Comparison of ENCODE assay signal across 18 cellular contexts in the genomic region with DNA sequence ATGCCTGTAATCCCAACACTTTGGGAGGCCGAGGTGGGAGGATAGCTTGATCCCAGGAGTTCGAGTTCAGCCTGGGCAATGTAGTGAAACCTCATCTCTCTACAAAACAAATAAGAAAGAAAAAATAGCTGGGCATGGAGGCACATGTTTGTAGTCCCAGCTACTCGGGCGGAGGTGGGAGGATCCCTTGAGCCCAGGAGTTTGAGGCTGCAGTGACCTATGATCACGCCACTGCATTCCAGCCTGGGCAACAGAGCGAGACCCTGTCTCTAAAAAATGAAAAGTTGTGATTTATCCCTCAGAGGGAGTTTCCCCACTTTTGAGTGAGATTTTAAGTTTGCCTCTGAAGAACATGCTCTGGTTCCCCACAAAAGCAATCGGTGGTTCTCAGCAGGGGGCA. TPM values are rescaled to one million over a fixed set of nuclear protein-coding genes. Genes with fewer than 3 reads are reported as not detected.
"Had no signal": no experiment of that assay in that cellular context is flagged by ENCODE, and none has a peak within 500 bp of the region (broad histone marks: within the 10 kb centered on the region; RNA-seq: fewer than 3 reads in every experiment).

No MANE protein-coding gene starts in this region.

- H3K4me3 ChIP-seq: lower lobe of right lung, upper lobe of left lung had no signal

- H3K27ac Mint-ChIP-seq: activated naive CD4-positive, alpha-beta T cell treated with anti-CD3 and anti-CD28 coated beads, Interleukin-2, amount 50 U/mL, for 72 hours had no signal

- H3K4me1 ChIP-seq: foreskin keratinocyte, parathyroid adenoma had no signal

- H3K4me3 Mint-ChIP-seq: mesothelial cell of epicardium had no signal

- DNase-seq: activated CD4-positive, alpha-beta T cell treated with anti-CD3 and anti-CD28 coated beads, Interleukin-2, amount 50 U/mL, for 48 hours; activated effector memory CD4-positive, alpha-beta T cell treated with Interleukin-2 at 50 U/mL for 16 hours; central memory CD4-positive, alpha-beta T cell; cortex of kidney; effector memory CD4-positive, alpha-beta T cell; foreskin keratinocyte; glutamatergic neuron; lower lobe of right lung; stimulated activated CD4-positive, alpha-beta T cell treated with anti-CD3 and anti-CD28 coated beads, Interleukin-2, amount 100 ng/mL, for 48 hours; stimulated activated naive CD4-positive, alpha-beta T cell; T-helper 1 cell; upper lobe of left lung had no signal

- H3K27me3 ChIP-seq: upper lobe of left lung had no signal

- H3K27ac ChIP-seq: foreskin keratinocyte, lower lobe of right lung, neutrophil, parathyroid adenoma, upper lobe of left lung, VCaP had no signal

- H3K9me3 Mint-ChIP-seq: activated naive CD4-positive, alpha-beta T cell treated with anti-CD3 and anti-CD28 coated beads, Interleukin-2, amount 50 U/mL, for 72 hours; mesothelial cell of epicardium had no signal

- ATAC-seq: activated naive CD4-positive, alpha-beta T cell treated with anti-CD3 and anti-CD28 coated beads, Interleukin-2, amount 50 U/mL, for 72 hours; foreskin keratinocyte; lower lobe of right lung had no signal

- H3K36me3 Mint-ChIP-seq: activated naive CD4-positive, alpha-beta T cell treated with anti-CD3 and anti-CD28 coated beads, Interleukin-2, amount 50 U/mL, for 72 hours; mesothelial cell of epicardium had no signal

- H3K36me3 ChIP-seq: lower lobe of right lung, neutrophil, upper lobe of left lung had no signal

- H3K9me3 ChIP-seq: lower lobe of right lung, neutrophil, upper lobe of left lung had no signal

RNA-seq across cellular contexts. Expression of gene BMP7, which starts 17.4 kb away (rescaled TPM):
- total RNA-seq: activated naive CD4-positive, alpha-beta T cell treated with anti-CD3 and anti-CD28 coated beads, Interleukin-2, amount 50 U/mL, for 72 hours; foreskin keratinocyte had no signal

RNA-seq across cellular contexts. Expression of gene SPO11, which starts 45.7 kb away (rescaled TPM):
- total RNA-seq: activated naive CD4-positive, alpha-beta T cell treated with anti-CD3 and anti-CD28 coated beads, Interleukin-2, amount 50 U/mL, for 72 hours; foreskin keratinocyte; lower lobe of right lung; mesothelial cell of epicardium; subcutaneous adipose tissue; upper lobe of left lung had no signal
